Comparison of ENCODE assay signal across 8 cellular contexts in genomic region chr14:46490150-46490769, GRCh38.
DNase-seq lines count a peak whose midpoint lies in the region; ATAC-seq and TF ChIP-seq lines count a peak whose summit lies in the region.

No MANE protein-coding gene starts in this region.

- H3K79me2 ChIP-seq in OCI-LY3 (ENCODE audit: low read length), result no peaks in the 10 kb centered on the region

- no peak overlapping the region for H3K18ac ChIP-seq in mesenchymal stem cell (ENCODE audit: low read depth in 1 of 2, low read length in 2 of 2)

- peak overlapping the region; percentile 49 for H3K27ac ChIP-seq in OCI-LY3 (ENCODE audit: low read length)
- H3K27ac ChIP-seq in mesenchymal stem cell (ENCODE audit: low read length, poor library complexity, severe bottlenecking), result no peak overlapping the region

- H2BK5ac ChIP-seq in mesenchymal stem cell (ENCODE audit: low read depth, low read length, poor library complexity, severe bottlenecking), result no peak overlapping the region

- H2BK12ac ChIP-seq in mesenchymal stem cell (ENCODE audit: low read length in 2 of 2), result no peak overlapping the region

- H3K36me3 ChIP-seq in OCI-LY3 (replicated peaks; ENCODE audit: low read depth, low read length), result no peaks in the 10 kb centered on the region
- H3K36me3 ChIP-seq in mesenchymal stem cell (ENCODE audit: control insufficient read depth in 1 of 2, insufficient read depth in 2 of 2, low read depth in 1 of 2, low read length in 2 of 2), result no peaks in the 10 kb centered on the region

- H3K4ac ChIP-seq in mesenchymal stem cell (ENCODE audit: low read depth in 1 of 2, low read length in 2 of 2), result no peak overlapping the region

- H3K9me3 ChIP-seq in OCI-LY3 (ENCODE audit: insufficient read depth, low read length), result no peaks in the 10 kb centered on the region
- no peaks in the 10 kb centered on the region for H3K9me3 ChIP-seq in mesenchymal stem cell (ENCODE audit: control insufficient read depth, low read length)

- no peak overlapping the region for H4K91ac ChIP-seq in mesenchymal stem cell (ENCODE audit: low read length)

- peaks cover 5% of the 10 kb centered on the region; the same call in 1 of the 2 replicates for H3K4me1 ChIP-seq in OCI-LY3 (ENCODE audit: low read length)
- no peaks in the 10 kb centered on the region for H3K4me1 ChIP-seq in mesenchymal stem cell (ENCODE audit: control insufficient read depth, insufficient read depth, low read depth, low read length)

- H2BK120ac ChIP-seq in mesenchymal stem cell (ENCODE audit: low read depth, low read length), result no peak overlapping the region

- in situ Hi-C loops in ACHN (cut with HindIII; ENCODE audit: low pct_ligation_motif_present, low pct_unique_long_range_greater_than_20kb, low sequenced_read_pairs), result no loop called here

- H3K4me2 ChIP-seq in OCI-LY3 (ENCODE audit: low read length) (peak overlapping the region; percentile 74), mesenchymal stem cell (ENCODE audit: low read length, poor library complexity, severe bottlenecking) (no peak overlapping the region)

- WGBS in mesenchymal stem cell, result no CpG with 5 or more reads among the region's 2 CpGs

- TF ChIP-seq CTCF in OCI-LY3 (IDR thresholded peaks at IDR 0.05; ENCODE audit: low read depth, low read length), result peak; percentile 87
- TF ChIP-seq CTCF in omental fat pad (IDR thresholded peaks at IDR 0.05), result no peak

- H3K9ac ChIP-seq in OCI-LY3 (ENCODE audit: low read length), result peak overlapping the region; percentile 46; the same call in 1 of the 2 replicates
- H3K9ac ChIP-seq in mesenchymal stem cell (ENCODE audit: low read length), result no peak overlapping the region

- DNase-seq in ACHN (peak; percentile 60), mesenchymal stem cell (peak; percentile 45), globus pallidus (ENCODE audit: low spot score) (no peak), omental fat pad (ENCODE audit: low spot score) (no peak)
- no peak for DNase-seq in stimulated activated naive CD4-positive, alpha-beta T cell treated with Interleukin-2 at 50 U/mL for 16 hours (lab: John Stamatoyannopoulos, UW)

- no peak overlapping the region for H3K23ac ChIP-seq in mesenchymal stem cell (ENCODE audit: low read length in 2 of 2)

- peak overlapping the region; percentile 79 for H2AFZ ChIP-seq in OCI-LY3 (ENCODE audit: low read depth, low read length)
- H2AFZ ChIP-seq in mesenchymal stem cell (ENCODE audit: low read depth, low read length), result no peak overlapping the region

- H3K79me1 ChIP-seq in mesenchymal stem cell (replicated peaks; ENCODE audit: low read length, poor library complexity, severe bottlenecking), result no peaks in the 10 kb centered on the region

- H3K14ac ChIP-seq in mesenchymal stem cell (ENCODE audit: low read length in 2 of 2), result no peak overlapping the region

- ATAC-seq in GM18870 (IDR thresholded peaks at IDR 0.05; ENCODE audit: unreplicated experiment) (peak; percentile 93), HG03060 (IDR thresholded peaks at IDR 0.05; ENCODE audit: low read depth, unreplicated experiment) (peak; percentile 94), omental fat pad (ENCODE audit: low FRiP score) (no peak)

- peak overlapping the region; percentile 75 for H3K4me3 ChIP-seq in OCI-LY3 (ENCODE audit: low read length)
- H3K4me3 ChIP-seq in mesenchymal stem cell (ENCODE audit: insufficient read depth in 1 of 2, low read depth in 1 of 2, low read length in 2 of 2), result no peak overlapping the region

- H4K8ac ChIP-seq in mesenchymal stem cell (ENCODE audit: low read length), result no peak overlapping the region

- H2AK5ac ChIP-seq in mesenchymal stem cell (ENCODE audit: low read length, severe bottlenecking), result no peak overlapping the region

- H4K20me1 ChIP-seq in OCI-LY3 (ENCODE audit: insufficient read depth, low read length), result no peaks in the 10 kb centered on the region

- H3K27me3 ChIP-seq in OCI-LY3 (ENCODE audit: low read depth, low read length), result no peaks in the 10 kb centered on the region
- no peaks in the 10 kb centered on the region for H3K27me3 ChIP-seq in mesenchymal stem cell (ENCODE audit: control insufficient read depth in 1 of 2, insufficient read depth in 1 of 2, low read length in 2 of 2)

- no peak overlapping the region for H2BK15ac ChIP-seq in mesenchymal stem cell (ENCODE audit: low read depth, poor library complexity, severe bottlenecking)

Comparison
In these comparisons a context has a peak if more than half of its experiments do, and no peak if none do; other contexts are left out.
1. DNase-seq: peak in ACHN (single experiment) and mesenchymal stem cell (single experiment); none in stimulated activated naive CD4-positive, alpha-beta T cell treated with Interleukin-2 at 50 U/mL for 16 hours (single experiment), globus pallidus (single experiment) and omental fat pad (single experiment).